Comparison of ENCODE assay signal across 9 cellular contexts in genomic region chr3:128426128-128426921, GRCh38. TPM values are rescaled to one million over a fixed set of nuclear protein-coding genes. Genes with fewer than 3 reads are reported as not detected.
DNase-seq lines count a peak whose midpoint lies in the region; ATAC-seq, FAIRE-seq and TF ChIP-seq lines count a peak whose summit lies in the region.
"Had no signal": no experiment of that assay in that cellular context is flagged by ENCODE, and none has a peak within 500 bp of the region (broad histone marks: within the 10 kb centered on the region; RNA-seq: fewer than 3 reads in every experiment).

No MANE protein-coding gene starts in this region.

- peak; percentile 49 for FAIRE-seq in endothelial cell of umbilical vein (lab: Jason Lieb, UNC)

- peak overlapping the region; percentile 48 for H2AFZ ChIP-seq in endothelial cell of umbilical vein (ENCODE audit: low read depth, low read length)

- H3K9ac ChIP-seq in endothelial cell of umbilical vein (replicated peaks; ENCODE audit: extremely low read depth, insufficient read depth, low read length) (no peak overlapping the region), stomach smooth muscle (ENCODE audit: low read length in 2 of 2) (peak overlapping the region in 1 of 2 donors; percentile 29)

- H3K9me3 ChIP-seq in HAP-1, result no peaks in the 10 kb centered on the region
- no peaks in the 10 kb centered on the region for H3K9me3 ChIP-seq in endothelial cell of umbilical vein (replicated peaks; ENCODE audit: control insufficient read depth, insufficient read depth, low read length)
- no peaks in the 10 kb centered on the region for H3K9me3 ChIP-seq in stomach smooth muscle (ENCODE audit: control insufficient read depth in 2 of 2, low read length in 2 of 2)

- H3K27me3 Mint-ChIP-seq in activated CD8-positive, alpha-beta T cell treated with anti-CD3 and anti-CD28 coated beads, Interleukin-2, amount 10 ng/mL, durations not matched to agents 7 days and 5 days (ENCODE audit: low read depth), result peaks cover 16% of the 10 kb centered on the region
- H3K27me3 Mint-ChIP-seq in naive thymus-derived CD8-positive, alpha-beta T cell, result peaks cover 10 to 43% (median 26%) of the 10 kb centered on the region in 5 donors

- in situ Hi-C loops in HAP-1 (cut with MboI; ENCODE audit: low sequenced_read_pairs), result no loop called here

- H3K79me2 ChIP-seq in endothelial cell of umbilical vein (ENCODE audit: control insufficient read depth, insufficient read depth, low read length), result no peaks in the 10 kb centered on the region

- no peaks in the 10 kb centered on the region for H3K27me3 ChIP-seq in HAP-1 (ENCODE audit: low read depth)
- H3K27me3 ChIP-seq in endothelial cell of umbilical vein (ENCODE audit: control insufficient read depth in 2 of 2, insufficient read depth in 2 of 2, low read length in 2 of 2), result peaks cover 0 to under 1% of the 10 kb centered on the region in 2 experiments
- peaks cover 13 to 33% of the 10 kb centered on the region in 2 donors for H3K27me3 ChIP-seq in stomach smooth muscle (ENCODE audit: control insufficient read depth in 1 of 2, insufficient read depth in 2 of 2, low read length in 2 of 2)

- peak overlapping the region; percentile 1 for H3K4me2 ChIP-seq in endothelial cell of umbilical vein (ENCODE audit: insufficient read depth, low read length)

- TF ChIP-seq CTCF in endothelial cell of umbilical vein (IDR thresholded peaks at IDR 0.05; ENCODE audit: extremely low read depth in 1 of 2, insufficient read depth in 1 of 2, low read depth in 1 of 2, low read length in 2 of 2), result peak; percentile 75 to 96

- dilution Hi-C loops in endothelial cell of umbilical vein (cut with MboI; ENCODE audit: extremely low pct_ligation_motif_present, low sequenced_read_pairs), result loop anchor here (25.0 kb wide), 1 partner anchor 161 kb away; no protein-coding TSS in a partner anchor

- H3K9me3 Mint-ChIP-seq in activated CD8-positive, alpha-beta T cell treated with anti-CD3 and anti-CD28 coated beads, Interleukin-2, amount 10 ng/mL, durations not matched to agents 7 days and 5 days (ENCODE audit: insufficient read depth), result no peaks in the 10 kb centered on the region
- H3K9me3 Mint-ChIP-seq in naive thymus-derived CD8-positive, alpha-beta T cell, result no peaks in the 10 kb centered on the region

- H3K36me3 ChIP-seq in HAP-1 (replicated peaks) (no peaks in the 10 kb centered on the region), endothelial cell of umbilical vein (ENCODE audit: control insufficient read depth in 2 of 2, extremely low read depth in 1 of 2, insufficient read depth in 2 of 2, low read length in 2 of 2) (no peaks in the 10 kb centered on the region), stomach smooth muscle (ENCODE audit: control insufficient read depth in 2 of 2, insufficient read depth in 2 of 2, low read length in 2 of 2) (no peaks in the 10 kb centered on the region)

- peak; percentile 87 for ATAC-seq in activated CD8-positive, alpha-beta T cell treated with anti-CD3 and anti-CD28 coated beads, Interleukin-2, amount 10 ng/mL, durations not matched to agents 7 days and 5 days
- peak; percentile 90 to 96 for ATAC-seq in naive thymus-derived CD8-positive, alpha-beta T cell
- no peak for ATAC-seq in GM21360 (IDR thresholded peaks at IDR 0.05; ENCODE audit: unreplicated experiment)

- H3K27ac Mint-ChIP-seq in activated CD8-positive, alpha-beta T cell treated with anti-CD3 and anti-CD28 coated beads, Interleukin-2, amount 10 ng/mL, durations not matched to agents 7 days and 5 days, result no peak overlapping the region
- no peak overlapping the region for H3K27ac Mint-ChIP-seq in naive thymus-derived CD8-positive, alpha-beta T cell
- H3K27ac Mint-ChIP-seq: activated naive CD8-positive, alpha-beta T cell had no signal

- no peak overlapping the region for H3K4me3 Mint-ChIP-seq in activated CD8-positive, alpha-beta T cell treated with anti-CD3 and anti-CD28 coated beads, Interleukin-2, amount 10 ng/mL, durations not matched to agents 7 days and 5 days
- no peak overlapping the region for H3K4me3 Mint-ChIP-seq in naive thymus-derived CD8-positive, alpha-beta T cell

- H3K4me3 ChIP-seq in HAP-1 (peak overlapping the region; percentile 16; the same call in 1 of the 2 replicates), endothelial cell of umbilical vein (replicated peaks in 1 of 3; ENCODE audit: insufficient read depth in 1 of 3, low read depth in 1 of 3, low read length in 3 of 3) (no peak overlapping the region), stomach smooth muscle (ENCODE audit: low read length in 2 of 2) (peak overlapping the region; percentile 19 to 54)

- H3K4me1 ChIP-seq in HAP-1 (peaks cover 3% of the 10 kb centered on the region; the same call in 1 of the 2 replicates), endothelial cell of umbilical vein (ENCODE audit: control insufficient read depth, extremely low read depth, insufficient read depth, low read length) (peaks cover 3% of the 10 kb centered on the region), stomach smooth muscle (ENCODE audit: control insufficient read depth, insufficient read depth, low read length) (peaks cover 10% of the 10 kb centered on the region)

- no peaks in the 10 kb centered on the region for H3K4me1 Mint-ChIP-seq in activated CD8-positive, alpha-beta T cell treated with anti-CD3 and anti-CD28 coated beads, Interleukin-2, amount 10 ng/mL, durations not matched to agents 7 days and 5 days (ENCODE audit: low read depth)
- peaks cover 0 to 2% (median 0%) of the 10 kb centered on the region in 4 donors for H3K4me1 Mint-ChIP-seq in naive thymus-derived CD8-positive, alpha-beta T cell

- TF ChIP-seq POLR2A in endothelial cell of umbilical vein (IDR thresholded peaks at IDR 0.05; ENCODE audit: low read depth, low read length), result no peak

- intact Hi-C loops in endothelial cell of umbilical vein (cut with micrococcal nuclease), result loop anchor here (1.0 kb wide), 4 partner anchors 57 to 182 kb away; no protein-coding TSS in a partner anchor

- POLR2A ChIA-PET in activated CD8-positive, alpha-beta T cell treated with anti-CD3 and anti-CD28 coated beads, Interleukin-2, amount 10 ng/mL, durations not matched to agents 7 days and 5 days (lab: Charles Lee), result no interaction called here
- POLR2A ChIA-PET in endothelial cell of umbilical vein (lab: Charles Lee), result no interaction called here
- POLR2A ChIA-PET in naive thymus-derived CD8-positive, alpha-beta T cell (lab: Charles Lee), result no interaction called here

- H3K9me1 ChIP-seq in endothelial cell of umbilical vein (replicated peaks; ENCODE audit: control insufficient read depth, extremely low read depth, insufficient read depth, low read length), result no peaks in the 10 kb centered on the region

- CTCF ChIA-PET in activated CD8-positive, alpha-beta T cell treated with anti-CD3 and anti-CD28 coated beads, Interleukin-2, amount 10 ng/mL, durations not matched to agents 7 days and 5 days (lab: Charles Lee), result interaction anchor here (0.6 to 4.7 kb wide), 25 partner anchors 12 to 339 kb away, joined by 3 to 45 read pairs (median 4); partner anchors contain the start of genes GATA2 and RUVBL1
- CTCF ChIA-PET in endothelial cell of umbilical vein (lab: Charles Lee), result interaction anchor here (0.6 to 5.4 kb wide), 25 partner anchors 8 to 331 kb away, joined by 3 to 76 read pairs (median 6); partner anchors contain the start of gene GATA2

- no peaks in the 10 kb centered on the region for H3K36me3 Mint-ChIP-seq in activated CD8-positive, alpha-beta T cell treated with anti-CD3 and anti-CD28 coated beads, Interleukin-2, amount 10 ng/mL, durations not matched to agents 7 days and 5 days (ENCODE audit: low read depth)
- H3K36me3 Mint-ChIP-seq in naive thymus-derived CD8-positive, alpha-beta T cell, result no peaks in the 10 kb centered on the region

- peak; percentile 37 for DNase-seq in EH (ENCODE audit: low read depth)
- peak; percentile 43 to 79 for DNase-seq in HAP-1 (ENCODE audit: low spot score in 2 of 2)
- peak; percentile 19 for DNase-seq in NCI-H146 treated with DMSO at 0.1 percent for 48 hours (lab: John Stamatoyannopoulos, UW; ENCODE audit: unreplicated experiment)
- peak; percentile 48 for DNase-seq in activated CD8-positive, alpha-beta T cell treated with anti-CD3 and anti-CD28 coated beads, Interleukin-2, amount 10 ng/mL, durations not matched to agents 7 days and 5 days
- peak; percentile 41 for DNase-seq in endothelial cell of umbilical vein (ENCODE audit: low read depth, low spot score)
- DNase-seq in naive thymus-derived CD8-positive, alpha-beta T cell, result peak; percentile 22 to 68 (median 63)

- no peaks in the 10 kb centered on the region for H4K20me1 ChIP-seq in endothelial cell of umbilical vein (replicated peaks; ENCODE audit: control insufficient read depth, extremely low read depth, insufficient read depth, low read length)

- H3K27ac ChIP-seq in endothelial cell of umbilical vein (ENCODE audit: insufficient read depth, low read depth, low read length) (no peak overlapping the region), stomach smooth muscle (ENCODE audit: low read length) (no peak overlapping the region)

- BruUV-seq in endothelial cell of umbilical vein (replicated peaks; lab: Mats Ljungman, UMichigan), result no TSS peak

TF ChIP-seq in endothelial cell of umbilical vein, 7 proteins besides CTCF, POLR2A, EP300 and RAD21:
- no peak for TF ChIP-seq EZH2 (IDR thresholded peaks at IDR 0.05; ENCODE audit: borderline replicate concordance, low read depth, low read length, severe bottlenecking)
- no peak for TF ChIP-seq MYC (IDR thresholded peaks at IDR 0.05; ENCODE audit: low read depth, low read length)
- TF ChIP-seq POLR2AphosphoS5 (IDR thresholded peaks at IDR 0.05; ENCODE audit: insufficient read depth, low read depth, low read length), result peak; percentile 38

RNA-seq across cellular contexts. Expression of gene DNAJB8, which starts 40.4 kb away (rescaled TPM):
- not detected for total RNA-seq in activated CD8-positive, alpha-beta T cell treated with anti-CD3 and anti-CD28 coated beads, Interleukin-2, amount 10 ng/mL, durations not matched to agents 7 days and 5 days
- not detected in 2 replicates for total RNA-seq in endothelial cell of umbilical vein
- polyA plus RNA-seq in endothelial cell of umbilical vein, result not detected in 2 replicates
- polyA plus RNA-seq in endothelial cell of umbilical vein (2011; cell fraction: cytosol; rRNA removed), result not detected in 2 replicates
- polyA plus RNA-seq in endothelial cell of umbilical vein (2011; cell fraction: nucleus; rRNA removed), result not detected in 2 replicates
- not detected in 2 replicates for polyA plus RNA-seq in endothelial cell of umbilical vein (2012)
- not detected in 2 replicates for polyA minus RNA-seq in endothelial cell of umbilical vein
- not detected for polyA minus RNA-seq in endothelial cell of umbilical vein (2011; cell fraction: cytosol; rRNA and poly(A)+ RNA removed)
- not detected in 2 replicates for polyA minus RNA-seq in endothelial cell of umbilical vein (2011; cell fraction: nucleus; rRNA and poly(A)+ RNA removed)
- total RNA-seq in naive thymus-derived CD8-positive, alpha-beta T cell, result not detected
- polyA plus RNA-seq in naive thymus-derived CD8-positive, alpha-beta T cell, result not detected

Comparison
In these comparisons a context has a peak if more than half of its experiments do, and no peak if none do; other contexts are left out.
1. H3K4me3 ChIP-seq: peak in HAP-1 (single experiment) and stomach smooth muscle (2 of 2); none in endothelial cell of umbilical vein (0 of 3).
2. Peak in every context shown above with its lines, with median percentiles within 50 percentile points of each other: DNase-seq.